Comparison of ENCODE assay signal across 9 cellular contexts in the genomic region with DNA sequence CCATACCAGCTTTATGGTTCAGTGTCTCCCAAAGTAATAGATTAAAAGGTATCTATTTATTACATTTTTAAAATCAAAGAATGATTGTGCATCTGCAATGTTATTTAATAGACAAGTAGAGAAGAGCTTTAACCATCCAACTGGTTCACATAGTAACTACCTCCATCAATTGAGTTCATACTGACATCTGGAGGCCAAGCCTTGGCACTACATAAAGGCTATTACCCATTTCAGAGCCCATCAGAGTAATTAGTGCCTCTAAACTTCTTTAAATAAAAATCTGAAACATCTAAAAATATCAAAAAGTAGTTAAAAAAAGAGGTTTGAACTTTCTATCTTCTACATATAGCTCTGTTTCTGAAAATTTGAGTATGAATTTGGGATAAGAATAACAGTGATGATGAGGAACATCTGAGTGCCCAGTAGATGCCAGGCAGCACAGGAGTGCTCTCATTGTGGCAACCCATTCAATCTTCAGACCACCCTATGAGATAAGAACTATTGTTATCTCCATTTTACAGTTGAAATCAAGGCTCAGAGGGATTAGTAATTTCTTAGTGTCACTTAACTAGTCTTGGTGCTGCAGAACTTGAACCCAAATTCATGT.
DNase-seq lines count a peak whose midpoint lies in the region; ATAC-seq and TF ChIP-seq lines count a peak whose summit lies in the region.
"Had no signal": no experiment of that assay in that cellular context is flagged by ENCODE, and none has a peak within 500 bp of the region (broad histone marks: within the 10 kb centered on the region; RNA-seq: fewer than 3 reads in every experiment).

No MANE protein-coding gene starts in this region.

- H4K8ac ChIP-seq in mesendoderm (ENCODE audit: low read depth, low read length): no peak overlapping the region

- H3K4me3 ChIP-seq in dorsolateral prefrontal cortex (no peak overlapping the region), mesendoderm (ENCODE audit: low read length) (no peak overlapping the region)
- H3K4me3 ChIP-seq: BLaER1 treated with 17β-estradiol and CSF1 and Interleukin-3, amounts not matched to agents 10 nM and 100 nM had no signal

- H3K18ac ChIP-seq in mesendoderm (ENCODE audit: low read length): no peak overlapping the region

- H3K79me1 ChIP-seq in mesendoderm (ENCODE audit: low read length): no peaks in the 10 kb centered on the region

- no peaks in the 10 kb centered on the region for H3K79me2 ChIP-seq in mesendoderm (ENCODE audit: control insufficient read depth, insufficient read depth, low read length)

- DNase-seq in NCI-H1417 (lab: John Stamatoyannopoulos, UW) (peak; percentile 27 to 78 (median 72)), NCI-H1417 treated with DMSO at 0.1 percent for 48 hours (lab: John Stamatoyannopoulos, UW) (no peak), LHCN-M2 (ENCODE audit: low read depth) (peak; percentile 46), SK-MEL-5 (ENCODE audit: low read depth, low spot score) (peak; percentile 64), dorsolateral prefrontal cortex (peak in 3 of 10 donors; percentile 10 to 59 (median 47)), mesendoderm (peak; percentile 42), GOT3 (lab: John Stamatoyannopoulos, UW) (no peak)

- in situ Hi-C loops in SK-MEL-5 (cut with HindIII; ENCODE audit: low pct_unique_long_range_greater_than_20kb, low sequenced_read_pairs): no loop called here

- intact Hi-C loops in dorsolateral prefrontal cortex (cut with DNase I): loop anchor here (2.0 to 10.0 kb wide), 3 partner anchors 417 to 555 kb away; partner anchors contain the start of gene DACT1 (in 1 of the 2)

- H3K4me1 ChIP-seq in mesendoderm (ENCODE audit: control insufficient read depth, low read depth, low read length): no peaks in the 10 kb centered on the region
- H3K4me1 ChIP-seq: BLaER1 treated with 17β-estradiol and CSF1 and Interleukin-3, amounts not matched to agents 10 nM and 100 nM had no signal

- no peak overlapping the region for H3K56ac ChIP-seq in mesendoderm (ENCODE audit: low read length)

- H2BK5ac ChIP-seq in mesendoderm (ENCODE audit: low read length): no peak overlapping the region

- no peak overlapping the region for H3K4me2 ChIP-seq in mesendoderm (ENCODE audit: low read length)
- H3K4me2 ChIP-seq: BLaER1 treated with 17β-estradiol and CSF1 and Interleukin-3, amounts not matched to agents 10 nM and 100 nM had no signal

- no peak overlapping the region for H3K23ac ChIP-seq in mesendoderm (ENCODE audit: low read length)

- no peak overlapping the region for H3K4ac ChIP-seq in mesendoderm (ENCODE audit: low read depth, low read length)

- no peak overlapping the region for H4K5ac ChIP-seq in mesendoderm (ENCODE audit: low read length)

- H2BK120ac ChIP-seq in mesendoderm (ENCODE audit: low read depth, low read length): no peak overlapping the region

- H3K27ac ChIP-seq in dorsolateral prefrontal cortex (no peak overlapping the region), mesendoderm (ENCODE audit: low read depth, low read length) (no peak overlapping the region)
- H3K27ac ChIP-seq: BLaER1 treated with 17β-estradiol and CSF1 and Interleukin-3, amounts not matched to agents 10 nM and 100 nM had no signal

- H2AK5ac ChIP-seq in mesendoderm (ENCODE audit: low read length): no peak overlapping the region

- H3K27me3 ChIP-seq in dorsolateral prefrontal cortex (peaks cover 0 to 3% (median 0%) of the 10 kb centered on the region in 45 donors), mesendoderm (ENCODE audit: insufficient read depth, low read length, poor library complexity) (no peaks in the 10 kb centered on the region)
- H3K27me3 ChIP-seq: BLaER1 treated with 17β-estradiol and CSF1 and Interleukin-3, amounts not matched to agents 10 nM and 100 nM had no signal

- peak; percentile 63 for ATAC-seq in GM21526 (IDR thresholded peaks at IDR 0.05; ENCODE audit: low FRiP score, unreplicated experiment)

- H3K36me3 ChIP-seq in mesendoderm (ENCODE audit: control insufficient read depth, insufficient read depth, low read length): no peaks in the 10 kb centered on the region
- H3K36me3 ChIP-seq: BLaER1 treated with 17β-estradiol and CSF1 and Interleukin-3, amounts not matched to agents 10 nM and 100 nM had no signal

- H3K9ac ChIP-seq in mesendoderm (ENCODE audit: low read length): no peak overlapping the region
- H3K9ac ChIP-seq: BLaER1 treated with 17β-estradiol and CSF1 and Interleukin-3, amounts not matched to agents 10 nM and 100 nM had no signal

- TF ChIP-seq CTCF in dorsolateral prefrontal cortex (IDR thresholded peaks at IDR 0.05 in 54 of 56, conservative IDR thresholded peaks at IDR 0.05 in 2 of 56; ENCODE audit: low read depth in 1 of 56, partially characterized antibody in 56 of 56): peak; percentile 28 to 95 (median 78)

- no peak overlapping the region for H2BK15ac ChIP-seq in mesendoderm (replicated peaks; ENCODE audit: low read depth)

Comparison
In these comparisons a context has a peak if more than half of its experiments do, and no peak if none do; other contexts are left out.
1. DNase-seq: peak in NCI-H1417 (3 of 3), LHCN-M2 (single experiment), SK-MEL-5 (single experiment) and mesendoderm (single experiment); none in NCI-H1417 treated with DMSO at 0.1 percent for 48 hours (single experiment) and GOT3 (single experiment).